27 cellular contexts compared by ENCODE assay signal in genomic region chr6:10481101-10481500, GRCh38. TPM values are rescaled to one million over a fixed set of nuclear protein-coding genes. Genes with fewer than 3 reads are reported as not detected.
A peak's percentile ranks its signal among the peaks of the same experiment; 100 is the strongest.
DNase-seq lines count a peak whose midpoint lies in the region; ATAC-seq and TF ChIP-seq lines count a peak whose summit lies in the region.
"Had no signal": no experiment of that assay in that cellular context is flagged by ENCODE, and none has a peak within 500 bp of the region (broad histone marks: within the 10 kb centered on the region; RNA-seq: fewer than 3 reads in every experiment).

No MANE protein-coding gene starts in this region.

- H3K4me3 Mint-ChIP-seq in MCF 10A (ENCODE audit: unreplicated experiment): peak overlapping the region; percentile 31
- H3K4me3 Mint-ChIP-seq: brain; CD8-positive, alpha-beta T cell; nephron progenitor cell; stimulated activated naive CD8-positive, alpha-beta T cell treated with anti-CD3 and anti-CD28 coated beads, Interleukin-15, amount 100 ng/mL, for 72 hours had no signal

- CTCF ChIA-PET in MCF 10A (lab: Yijun Ruan, JAX): interaction anchor here (0.6 to 2.7 kb wide), 9 partner anchors 29 to 911 kb away, joined by 3 to 18 read pairs (median 3); no protein-coding TSS in a partner anchor
- CTCF ChIA-PET in RWPE1 (lab: Yijun Ruan, JAX): interaction anchor here (0.5 to 1.0 kb wide), 4 partner anchors 24 to 1728 kb away, joined by 3 to 4 read pairs (median 4); no protein-coding TSS in a partner anchor

- H3K4me1 Mint-ChIP-seq in MCF 10A (ENCODE audit: insufficient read depth, unreplicated experiment): peaks cover 21% of the 10 kb centered on the region
- H3K4me1 Mint-ChIP-seq: brain; nephron progenitor cell; stimulated activated naive CD8-positive, alpha-beta T cell treated with anti-CD3 and anti-CD28 coated beads, Interleukin-15, amount 100 ng/mL, for 72 hours had no signal

- no peaks in the 10 kb centered on the region for H3K36me3 Mint-ChIP-seq in MCF 10A (ENCODE audit: insufficient read depth, unreplicated experiment)
- H3K36me3 Mint-ChIP-seq: brain; CD8-positive, alpha-beta T cell had no signal

- no peak for TF ChIP-seq POLR2A in breast epithelium (IDR thresholded peaks at IDR 0.05)

- no peak for ATAC-seq in left lobe of liver
- ATAC-seq: CD8-positive, alpha-beta T cell; sciatic nerve; stimulated activated naive CD8-positive, alpha-beta T cell treated with anti-CD3 and anti-CD28 coated beads, Interleukin-15, amount 100 ng/mL, for 72 hours had no signal

- H3K36me3 ChIP-seq in breast epithelium: no peaks in the 10 kb centered on the region
- no peaks in the 10 kb centered on the region for H3K36me3 ChIP-seq in WERI-Rb-1
- H3K36me3 ChIP-seq: left ventricle myocardium inferior, thyroid gland had no signal

- H3K9me3 Mint-ChIP-seq in MCF 10A (ENCODE audit: unreplicated experiment): no peaks in the 10 kb centered on the region
- H3K9me3 Mint-ChIP-seq: CD8-positive, alpha-beta T cell; stimulated activated naive CD8-positive, alpha-beta T cell treated with anti-CD3 and anti-CD28 coated beads, Interleukin-15, amount 100 ng/mL, for 72 hours had no signal

- H3K27me3 Mint-ChIP-seq in MCF 10A (ENCODE audit: insufficient read depth, unreplicated experiment): no peaks in the 10 kb centered on the region

- H3K4me1 ChIP-seq in breast epithelium: no peaks in the 10 kb centered on the region
- H3K4me1 ChIP-seq: left ventricle myocardium inferior, parathyroid adenoma, thyroid gland had no signal

- peaks cover 0 to 12% of the 10 kb centered on the region in 2 donors for H3K27me3 ChIP-seq in breast epithelium
- H3K27me3 ChIP-seq in WERI-Rb-1 (ENCODE audit: insufficient read depth, low read depth, severe bottlenecking): no peaks in the 10 kb centered on the region
- H3K27me3 ChIP-seq: thyroid gland had no signal

- POLR2A ChIA-PET in MCF 10A (lab: Yijun Ruan, JAX) (interaction anchor here (0.7 to 2.6 kb wide), 5 partner anchors 224 to 615 kb away, joined by 3 to 7 read pairs (median 3); partner anchors contain the start of gene TMEM14C), RWPE1 (lab: Yijun Ruan, JAX; ENCODE audit: low non-redundant PET) (interaction anchor here (0.9 kb wide), 1 partner anchor 66 kb away, joined by 3 read pairs; the partner anchor contains the start of gene TFAP2A)

- BruUV-seq in MCF 10A (replicated peaks; lab: Mats Ljungman, UMichigan): no TSS peak

- intact Hi-C loops in MCF 10A (cut with micrococcal nuclease): no loop called here
- intact Hi-C loops in breast epithelium (cut with DNase I; ENCODE audit: low total_unique reads): no loop called here

- H3K27ac Mint-ChIP-seq in MCF 10A (ENCODE audit: low read depth, unreplicated experiment): peak overlapping the region; percentile 66
- H3K27ac Mint-ChIP-seq: brain; CD8-positive, alpha-beta T cell; nephron progenitor cell; stimulated activated naive CD8-positive, alpha-beta T cell treated with anti-CD3 and anti-CD28 coated beads, Interleukin-15, amount 100 ng/mL, for 72 hours had no signal

- H3K27ac ChIP-seq in breast epithelium: no peak overlapping the region
- no peak overlapping the region for H3K27ac ChIP-seq in RWPE1
- no peak overlapping the region for H3K27ac ChIP-seq in WERI-Rb-1
- H3K27ac ChIP-seq: left ventricle myocardium inferior, parathyroid adenoma, thyroid gland had no signal

- H3K9me3 ChIP-seq in breast epithelium (no peaks in the 10 kb centered on the region), WERI-Rb-1 (ENCODE audit: severe bottlenecking) (peaks cover 2% of the 10 kb centered on the region)
- H3K9me3 ChIP-seq: left ventricle myocardium inferior, thyroid gland had no signal

- H3K4me3 ChIP-seq in breast epithelium (no peak overlapping the region), WERI-Rb-1 (ENCODE audit: low read depth, low read length) (no peak overlapping the region)
- H3K4me3 ChIP-seq: GM12878, left ventricle myocardium inferior, thyroid gland had no signal

- TF ChIP-seq CTCF in MCF 10A (IDR thresholded peaks at IDR 0.05; ENCODE audit: unreplicated experiment) (no peak), breast epithelium (IDR thresholded peaks at IDR 0.05) (no peak), RWPE1 (conservative IDR thresholded peaks at IDR 0.05; ENCODE audit: low read depth) (no peak), WERI-Rb-1 (IDR thresholded peaks at IDR 0.05; ENCODE audit: low read depth, low read length) (no peak)

- no peak for DNase-seq in MCF 10A (ENCODE audit: unreplicated experiment)
- DNase-seq in breast epithelium (ENCODE audit: low spot score in 2 of 2): no peak
- peak; percentile 16 for DNase-seq in RWPE1 (ENCODE audit: low spot score)
- DNase-seq in kidney glomerular epithelial cell (lab: John Stamatoyannopoulos, UW): peak; percentile 46
- no peak for DNase-seq in left lobe of liver (ENCODE audit: low spot score)
- no peak for DNase-seq in WERI-Rb-1
- DNase-seq in DMS153 treated with DMSO at 0.1 percent for 48 hours (lab: John Stamatoyannopoulos, UW; ENCODE audit: unreplicated experiment): no peak
- no peak for DNase-seq in NOMO-1 treated with DMSO at 0.1 percent for 48 hours (lab: John Stamatoyannopoulos, UW; ENCODE audit: unreplicated experiment)
- DNase-seq: 8988T; activated CD8-positive, alpha-beta memory T cell treated with anti-CD3 and anti-CD28 coated beads for 24 hours; activated gamma-delta T cell treated with Interleukin-2 at 50 U/mL for 16 hours; activated T-cell treated with anti-CD3 and anti-CD28 coated beads, Interleukin-2, amount 50 U/mL, for 1 hour; CD8-positive, alpha-beta T cell; DMS79; effector CD8-positive, alpha-beta T cell; foreskin fibroblast; left ventricle myocardium inferior; NCI-H2107; NCI-H446 treated with DMSO at 0.1 percent for 48 hours; nephron progenitor cell; stimulated activated CD4-positive, alpha-beta T cell treated with anti-CD3 and anti-CD28 coated beads, Interleukin-15, amount 100 ng/mL, for 24 hours; stimulated activated naive CD8-positive, alpha-beta T cell treated with anti-CD3 and anti-CD28 coated beads, Interleukin-15, amount 100 ng/mL, for 72 hours; thyroid gland had no signal

RNA-seq across cellular contexts. Expression of gene GCNT2, which starts 40.0 kb away (rescaled TPM):
- total RNA-seq in MCF 10A (2022) (0.63 and 0.96 TPM in 2 replicates), breast epithelium (10 to 100 TPM in 2 of 3 donors, 1 to 10 TPM in 1; 1.4 to 22.0 (median 13.4) TPM), left lobe of liver (9.4 TPM)

Comparison
In these comparisons a context has a peak if more than half of its experiments do, and no peak if none do; other contexts are left out.
1. DNase-seq: peak in RWPE1 (single experiment) and kidney glomerular epithelial cell (single experiment); none in MCF 10A (single experiment), breast epithelium (0 of 2), left lobe of liver (single experiment), WERI-Rb-1 (single experiment), DMS153 treated with DMSO at 0.1 percent for 48 hours (single experiment) and NOMO-1 treated with DMSO at 0.1 percent for 48 hours (single experiment).